In genomic region chr13:98563071-98563470, GRCh38 we compare ENCODE assay signal across 8 cellular contexts. TPM values are rescaled to one million over a fixed set of nuclear protein-coding genes. Genes with fewer than 3 reads are reported as not detected.
A peak's percentile ranks its signal among the peaks of the same experiment; 100 is the strongest.
DNase-seq lines count a peak whose midpoint lies in the region; ATAC-seq and TF ChIP-seq lines count a peak whose summit lies in the region.

No MANE protein-coding gene starts in this region.

- no peak for TF ChIP-seq POLR2A in upper lobe of left lung (IDR thresholded peaks at IDR 0.05)

- H3K4me1 ChIP-seq in RWPE2 (ENCODE audit: insufficient read depth, poor library complexity, severe bottlenecking): peaks cover 46% of the 10 kb centered on the region
- H3K4me1 ChIP-seq in upper lobe of left lung: peaks cover 52 to 75% (median 62%) of the 10 kb centered on the region in 4 donors

- no peak for TF ChIP-seq EP300 in upper lobe of left lung (IDR thresholded peaks at IDR 0.05)

- ATAC-seq in RWPE2 (ENCODE audit: low read depth): peak; percentile 48; the same call in 2 of the 3 replicates
- peak; percentile 64 for ATAC-seq in effector memory CD8-positive, alpha-beta T cell (replicated peaks)
- no peak for ATAC-seq in upper lobe of left lung (ENCODE audit: low FRiP score in 2 of 2)
- no peak for ATAC-seq in HG02759 (IDR thresholded peaks at IDR 0.05; ENCODE audit: unreplicated experiment)
- no peak for ATAC-seq in GM21515 (IDR thresholded peaks at IDR 0.05; ENCODE audit: unreplicated experiment)

- peak overlapping the region; percentile 88 to 95 for H3K27ac Mint-ChIP-seq in effector memory CD8-positive, alpha-beta T cell

- TF ChIP-seq CTCF in RWPE2 (IDR thresholded peaks at IDR 0.05; ENCODE audit: poor library complexity, severe bottlenecking): no peak
- TF ChIP-seq CTCF in upper lobe of left lung (IDR thresholded peaks at IDR 0.05): no peak

- no peaks in the 10 kb centered on the region for H3K9me3 ChIP-seq in RWPE2 (ENCODE audit: severe bottlenecking)
- H3K9me3 ChIP-seq in upper lobe of left lung: no peaks in the 10 kb centered on the region

- H3K27me3 Mint-ChIP-seq in effector memory CD8-positive, alpha-beta T cell: no peaks in the 10 kb centered on the region

- H3K27me3 ChIP-seq in RWPE2 (ENCODE audit: insufficient read depth, poor library complexity, severe bottlenecking): no peaks in the 10 kb centered on the region
- no peaks in the 10 kb centered on the region for H3K27me3 ChIP-seq in upper lobe of left lung

- DNase-seq in activated naive CD4-positive, alpha-beta T cell treated with Interleukin-2 at 50 U/mL for 16 hours: peak; percentile 29
- no peak for DNase-seq in activated naive CD4-positive, alpha-beta T cell treated with anti-CD3 and anti-CD28 coated beads, Interleukin-2, amount 50 U/mL, for 16 hours
- DNase-seq in RWPE2 (ENCODE audit: low spot score): no peak
- DNase-seq in effector memory CD8-positive, alpha-beta T cell: peak in 2 of 3 experiments; percentile 21 to 35
- DNase-seq in upper lobe of left lung: no peak
- DNase-seq in NCI-H82 (lab: John Stamatoyannopoulos, UW): no peak

- WGBS in upper lobe of left lung, 2 donors: 38 to 43% methylated on average over 6 of the region's 6 CpGs

- H3K36me3 ChIP-seq in RWPE2 (ENCODE audit: low read depth) (peaks cover 22% of the 10 kb centered on the region), upper lobe of left lung (no peaks in the 10 kb centered on the region)

- peaks cover 44% of the 10 kb centered on the region for H3K36me3 Mint-ChIP-seq in effector memory CD8-positive, alpha-beta T cell (ENCODE audit: insufficient read depth)

- H3K4me3 ChIP-seq in RWPE2 (ENCODE audit: severe bottlenecking) (no peak overlapping the region), upper lobe of left lung (peak overlapping the region in 2 of 4 donors; percentile 12 to 20)

- peak overlapping the region; percentile 11 for H3K27ac ChIP-seq in RWPE2 (ENCODE audit: poor library complexity, severe bottlenecking)
- peak overlapping the region; percentile 3 to 68 (median 37) for H3K27ac ChIP-seq in upper lobe of left lung

- H3K9me3 Mint-ChIP-seq in effector memory CD8-positive, alpha-beta T cell: no peaks in the 10 kb centered on the region

- H3K4me3 Mint-ChIP-seq in effector memory CD8-positive, alpha-beta T cell: peak overlapping the region; percentile 89 to 96

- H3K4me1 Mint-ChIP-seq in effector memory CD8-positive, alpha-beta T cell (ENCODE audit: low read depth in 2 of 2): peaks cover 70 to 73% of the 10 kb centered on the region in 2 donors

RNA-seq across cellular contexts. Expression of gene STK24, which starts 13.8 kb away (rescaled TPM):
- total RNA-seq in upper lobe of left lung: 10 to 100 TPM; 51.3 to 89.8 (median 78.6) TPM

Comparison
In these comparisons a context has a peak if more than half of its experiments do, and no peak if none do; other contexts are left out.
1. DNase-seq: peak in activated naive CD4-positive, alpha-beta T cell treated with Interleukin-2 at 50 U/mL for 16 hours (single experiment) and effector memory CD8-positive, alpha-beta T cell (2 of 3); none in activated naive CD4-positive, alpha-beta T cell treated with anti-CD3 and anti-CD28 coated beads, Interleukin-2, amount 50 U/mL, for 16 hours (single experiment), RWPE2 (single experiment), upper lobe of left lung (0 of 2) and NCI-H82 (single experiment).
2. ATAC-seq: peak in RWPE2 (single experiment) and effector memory CD8-positive, alpha-beta T cell (single experiment); none in upper lobe of left lung (0 of 2), HG02759 (single experiment) and GM21515 (single experiment).